9 cellular contexts compared by ENCODE assay signal in the genomic region with DNA sequence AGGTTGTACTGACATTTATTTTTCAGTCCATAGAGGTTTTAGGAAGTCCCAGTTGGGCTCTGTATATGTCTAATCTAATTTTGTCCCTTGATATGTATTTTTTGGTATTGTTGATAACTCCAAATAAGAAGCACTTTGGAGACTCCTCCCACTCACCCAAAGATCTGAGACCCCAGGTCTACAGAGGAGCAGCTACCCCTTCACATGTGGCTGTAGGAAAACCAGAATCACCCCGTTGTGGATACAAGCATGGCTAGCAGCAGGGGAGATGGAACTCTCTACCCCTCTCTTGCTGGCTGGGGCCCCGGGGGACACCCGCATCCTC. TPM values are rescaled to one million over a fixed set of nuclear protein-coding genes. Genes with fewer than 3 reads are reported as not detected.
DNase-seq lines count a peak whose midpoint lies in the region; ATAC-seq and TF ChIP-seq lines count a peak whose summit lies in the region.
"Had no signal": no experiment of that assay in that cellular context is flagged by ENCODE, and none has a peak within 500 bp of the region (broad histone marks: within the 10 kb centered on the region; RNA-seq: fewer than 3 reads in every experiment).

No MANE protein-coding gene starts in this region.

- H3K27me3 Mint-ChIP-seq in natural killer cell (ENCODE audit: low read depth in 2 of 2) = peaks cover 49 to 52% of the 10 kb centered on the region in 2 donors

- H3K4me2 ChIP-seq in Karpas-422 (ENCODE audit: low read depth, low read length, poor library complexity, severe bottlenecking) = peak overlapping the region; percentile 80

- no peak for DNase-seq in AG04450 (ENCODE audit: low read depth, low spot score)
- no peak for DNase-seq in Karpas-422
- no peak for DNase-seq in dorsolateral prefrontal cortex
- DNase-seq in natural killer cell = no peak
- DNase-seq in posterior vena cava (ENCODE audit: low spot score) = no peak
- DNase-seq: WERI-Rb-1 had no signal

- intact Hi-C loops in dorsolateral prefrontal cortex (cut with DNase I) = loop anchor here in 1 of 2 donors (10.0 kb wide), 1 partner anchor 136 kb away; no protein-coding TSS in a partner anchor
- intact Hi-C loops in natural killer cell (cut with micrococcal nuclease) = no loop called here
- intact Hi-C loops in posterior vena cava (cut with DNase I) = loop anchor here in 1 of 2 donors (10.0 kb wide), 1 partner anchor 56 kb away; no protein-coding TSS in a partner anchor

- H3K4me3 Mint-ChIP-seq in natural killer cell = peak overlapping the region; percentile 76

- H3K36me3 ChIP-seq in Karpas-422 (ENCODE audit: insufficient read depth, low read length) = peaks cover 3% of the 10 kb centered on the region; the same call in 1 of the 2 replicates

- no peak overlapping the region for H3K27ac Mint-ChIP-seq in natural killer cell

- H4K20me1 ChIP-seq in Karpas-422 (ENCODE audit: insufficient read depth, low read depth, low read length) = no peaks in the 10 kb centered on the region

- no peaks in the 10 kb centered on the region for H3K36me3 Mint-ChIP-seq in natural killer cell

- peak overlapping the region; percentile 68 for H3K9ac ChIP-seq in Karpas-422 (ENCODE audit: low read length)

- no peaks in the 10 kb centered on the region for H3K79me2 ChIP-seq in Karpas-422 (ENCODE audit: low read length)

- peaks cover 39% of the 10 kb centered on the region for H3K4me1 ChIP-seq in Karpas-422 (ENCODE audit: low read length)

- no peaks in the 10 kb centered on the region; the same call in 1 of the 2 replicates for H3K9me3 ChIP-seq in AG04450 (ENCODE audit: control insufficient read depth, insufficient read depth, low read length)
- H3K9me3 ChIP-seq in Karpas-422 (ENCODE audit: low read length) = no peaks in the 10 kb centered on the region

- no peaks in the 10 kb centered on the region for H3K9me3 Mint-ChIP-seq in natural killer cell

- H3K27me3 ChIP-seq in AG04450 (ENCODE audit: control insufficient read depth, insufficient read depth, low read length) (no peaks in the 10 kb centered on the region), Karpas-422 (ENCODE audit: low read length) (no peaks in the 10 kb centered on the region), dorsolateral prefrontal cortex (peaks cover 0 to 97% (median 56%) of the 10 kb centered on the region in 45 donors)

- ATAC-seq in natural killer cell (no peak), HG03432 (IDR thresholded peaks at IDR 0.05; ENCODE audit: unreplicated experiment) (no peak), GM21360 (IDR thresholded peaks at IDR 0.05; ENCODE audit: unreplicated experiment) (no peak), GM18870 (IDR thresholded peaks at IDR 0.05; ENCODE audit: unreplicated experiment) (no peak)

- POLR2A ChIA-PET in AG04450 (lab: Yijun Ruan, JAX) = interaction anchor here (1.3 kb wide), 1 partner anchor 10 kb away, joined by 4 read pairs; the partner anchor contains the start of gene HHEX

- H3K4me3 ChIP-seq in AG04450 (ENCODE audit: low read depth, low read length) = peak overlapping the region; percentile 46
- H3K4me3 ChIP-seq in Karpas-422 (ENCODE audit: low read length) = peak overlapping the region; percentile 60
- H3K4me3 ChIP-seq in dorsolateral prefrontal cortex = peak overlapping the region in 57 of 59 donors; percentile 7 to 67 (median 46)

- H2AFZ ChIP-seq in Karpas-422 (ENCODE audit: low read length) = peak overlapping the region; percentile 84

- H3K27ac ChIP-seq in AG04450 (ENCODE audit: low read depth, low read length) (peak overlapping the region; percentile 48), Karpas-422 (ENCODE audit: low read length) (no peak overlapping the region), dorsolateral prefrontal cortex (no peak overlapping the region)
- H3K27ac ChIP-seq: WERI-Rb-1 had no signal

- H3K4me1 Mint-ChIP-seq in natural killer cell = peaks cover 25% of the 10 kb centered on the region in 2 donors

- no peaks in the 10 kb centered on the region for H3K9me2 ChIP-seq in Karpas-422 (replicated peaks; ENCODE audit: insufficient read depth, low read length)

- CTCF ChIA-PET in AG04450 (lab: Charles Lee) = interaction anchor here (0.6 to 1.0 kb wide), 4 partner anchors 44 to 192 kb away, joined by 3 to 5 read pairs (median 4); no protein-coding TSS in a partner anchor

- TF ChIP-seq CTCF in AG04450 (IDR thresholded peaks at IDR 0.05; ENCODE audit: low read depth, low read length) = no peak
- TF ChIP-seq CTCF in dorsolateral prefrontal cortex (IDR thresholded peaks at IDR 0.05 in 54 of 56, conservative IDR thresholded peaks at IDR 0.05 in 2 of 56; ENCODE audit: low read depth in 1 of 56, partially characterized antibody in 56 of 56) = no peak
- TF ChIP-seq CTCF in natural killer cell (IDR thresholded peaks at IDR 0.05) = no peak

RNA-seq across cellular contexts. Expression of gene HHEX, which starts 9.4 kb away (rescaled TPM):
- polyA plus RNA-seq in AG04450 (2011; rRNA removed) = 13.6 and 14.0 TPM in 2 replicates
- 6.5 and 6.6 TPM in 2 replicates for polyA minus RNA-seq in AG04450 (2011; rRNA and poly(A)+ RNA removed)
- 71.7 and 84.2 TPM in 2 replicates for total RNA-seq in Karpas-422 (2014; rRNA removed; shearing (Covaris generic); ENCODE audit: low replicate concordance)
- total RNA-seq in dorsolateral prefrontal cortex = 1 to 10 TPM; 1.1 to 7.3 (median 3.6) TPM
- 10 to 100 TPM; 19.5 to 24.0 (median 20.3) TPM for total RNA-seq in natural killer cell
- 10 to 100 TPM in 1 of 2 donors, 1 to 10 TPM in 1; 9.9 to 11.3 TPM for total RNA-seq in posterior vena cava
